21 cellular contexts compared by ENCODE assay signal in the genomic region with DNA sequence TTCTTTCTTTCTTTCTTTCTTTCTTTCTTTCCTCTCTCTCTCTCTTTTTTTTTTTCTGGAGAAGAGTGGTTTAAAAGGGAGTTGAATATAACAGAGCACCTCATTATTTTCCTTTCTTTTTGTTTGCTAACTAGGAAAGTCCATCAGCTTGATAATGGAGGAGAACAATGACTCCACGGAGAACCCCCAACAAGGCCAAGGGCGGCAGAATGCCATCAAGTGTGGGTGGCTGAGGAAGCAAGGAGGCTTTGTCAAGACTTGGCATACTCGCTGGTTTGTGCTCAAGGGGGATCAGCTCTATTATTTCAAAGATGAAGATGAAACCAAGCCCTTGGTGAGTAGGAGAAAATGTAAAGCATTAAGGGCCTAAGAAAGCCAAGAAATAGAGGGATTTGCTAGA.
"Had no signal": no experiment of that assay in that cellular context is flagged by ENCODE, and none has a peak within 500 bp of the region (broad histone marks: within the 10 kb centered on the region; RNA-seq: fewer than 3 reads in every experiment).

No MANE protein-coding gene starts in this region.

- H3K27me3 ChIP-seq: brain microvascular endothelial cell, foreskin keratinocyte had no signal

- H3K27ac ChIP-seq: brain microvascular endothelial cell, foreskin keratinocyte, prostate gland, WERI-Rb-1 had no signal

- H3K9me3 ChIP-seq: prostate gland had no signal

- H3K27ac Mint-ChIP-seq: activated CD4-positive, alpha-beta memory T cell treated with anti-CD3 and anti-CD28 coated beads, Interleukin-2, amount 10 ng/mL, durations not matched to agents 7 days and 5 days; activated naive CD8-positive, alpha-beta T cell treated with anti-CD3 and anti-CD28 coated beads, Interleukin-2, amount 10 ng/mL, durations not matched to agents 7 days and 5 days; immature natural killer cell; nephron progenitor cell; T-helper 17 cell; type B pancreatic cell had no signal

- H3K27me3 Mint-ChIP-seq: activated CD4-positive, alpha-beta memory T cell treated with anti-CD3 and anti-CD28 coated beads, Interleukin-2, amount 10 ng/mL, durations not matched to agents 7 days and 5 days; activated naive CD8-positive, alpha-beta T cell treated with anti-CD3 and anti-CD28 coated beads, Interleukin-2, amount 10 ng/mL, durations not matched to agents 7 days and 5 days; T-helper 17 cell; type B pancreatic cell had no signal

- H3K4me1 Mint-ChIP-seq: activated CD4-positive, alpha-beta memory T cell treated with anti-CD3 and anti-CD28 coated beads, Interleukin-2, amount 10 ng/mL, durations not matched to agents 7 days and 5 days; activated naive CD8-positive, alpha-beta T cell treated with anti-CD3 and anti-CD28 coated beads, Interleukin-2, amount 10 ng/mL, durations not matched to agents 7 days and 5 days; immature natural killer cell; nephron progenitor cell; T-helper 17 cell had no signal

- DNase-seq: activated CD4-positive, alpha-beta memory T cell treated with anti-CD3 and anti-CD28 coated beads, Interleukin-2, amount 10 ng/mL, durations not matched to agents 7 days and 5 days; activated CD4-positive, alpha-beta T cell treated with anti-CD3 and anti-CD28 coated beads for 4 hours; activated gamma-delta T cell treated with Interleukin-2 at 50 U/mL for 16 hours; activated naive CD8-positive, alpha-beta T cell treated with anti-CD3 and anti-CD28 coated beads, Interleukin-2, amount 10 ng/mL, durations not matched to agents 7 days and 5 days; activated T-cell treated with anti-CD3 and anti-CD28 coated beads, Interleukin-2, amount 50 U/mL, for 48 hours; anterior cingulate cortex; brain microvascular endothelial cell; cortex of kidney; effector CD8-positive, alpha-beta T cell; immature natural killer cell; nephron progenitor cell; right cardiac atrium; stimulated activated CD4-positive, alpha-beta T cell treated with anti-CD3 and anti-CD28 coated beads, Interleukin-15, amount 100 ng/mL, for 24 hours; stimulated activated CD4-positive, alpha-beta T cell treated with anti-CD3 and anti-CD28 coated beads, Interleukin-4, amount 100 ng/mL, for 1 hour; stimulated activated naive CD4-positive, alpha-beta T cell treated with Interleukin-2 at 50 U/mL for 16 hours; T-helper 17 cell; WERI-Rb-1 had no signal

- H3K4me3 ChIP-seq: prostate gland, skin epidermis had no signal

- H3K36me3 Mint-ChIP-seq: activated naive CD8-positive, alpha-beta T cell treated with anti-CD3 and anti-CD28 coated beads, Interleukin-2, amount 10 ng/mL, durations not matched to agents 7 days and 5 days; immature natural killer cell; type B pancreatic cell had no signal

- ATAC-seq: right cardiac atrium, T-helper 17 cell had no signal

- H3K4me3 Mint-ChIP-seq: activated CD4-positive, alpha-beta memory T cell treated with anti-CD3 and anti-CD28 coated beads, Interleukin-2, amount 10 ng/mL, durations not matched to agents 7 days and 5 days; activated naive CD8-positive, alpha-beta T cell treated with anti-CD3 and anti-CD28 coated beads, Interleukin-2, amount 10 ng/mL, durations not matched to agents 7 days and 5 days; immature natural killer cell; nephron progenitor cell; T-helper 17 cell; type B pancreatic cell had no signal

- H3K4me1 ChIP-seq: foreskin keratinocyte, prostate gland had no signal

- H3K36me3 ChIP-seq: brain microvascular endothelial cell, prostate gland, WERI-Rb-1 had no signal

- H3K9me3 Mint-ChIP-seq: activated CD4-positive, alpha-beta memory T cell treated with anti-CD3 and anti-CD28 coated beads, Interleukin-2, amount 10 ng/mL, durations not matched to agents 7 days and 5 days; activated naive CD8-positive, alpha-beta T cell treated with anti-CD3 and anti-CD28 coated beads, Interleukin-2, amount 10 ng/mL, durations not matched to agents 7 days and 5 days; nephron progenitor cell; type B pancreatic cell had no signal
